In the genomic region with DNA sequence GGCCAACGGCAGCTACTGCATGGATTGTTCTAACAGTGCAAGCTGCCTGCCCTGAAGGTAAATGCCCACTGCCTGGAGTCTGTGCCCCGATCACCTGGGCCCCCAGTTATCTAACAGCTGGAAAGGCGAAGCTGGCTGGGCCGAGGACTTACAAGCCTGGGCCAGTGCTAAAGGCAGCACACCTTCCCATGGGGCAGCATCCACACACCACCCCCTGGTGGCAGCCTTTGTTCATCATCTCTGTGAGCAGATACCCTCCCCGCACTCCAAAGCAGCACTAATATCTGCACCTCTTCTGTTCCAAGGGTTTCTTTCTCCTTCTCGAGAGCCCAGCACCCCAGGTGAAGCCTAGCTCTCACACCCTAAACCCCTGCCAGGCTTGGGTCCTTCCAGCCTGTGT, we compare ENCODE assay signal across 1 cellular context.
TF ChIP-seq lines count a peak whose summit lies in the region.

No MANE protein-coding gene starts in this region.

TF ChIP-seq in H1, 55 proteins besides CTCF, POLR2A, EP300 and RAD21 (continued from another document):
- TF ChIP-seq TAF7 (optimal IDR thresholded peaks at IDR 0.05; ENCODE audit: borderline replicate concordance, low read depth, low read length), result no peak
TF ChIP-seq in H1: peak in this region for 1.
